ENCODE assay signal across 36 cellular contexts in genomic region chr2:124915567-124915966, GRCh38.
DNase-seq lines count a peak whose midpoint lies in the region; ATAC-seq and TF ChIP-seq lines count a peak whose summit lies in the region.
"Had no signal": no experiment of that assay in that cellular context is flagged by ENCODE, and none has a peak within 500 bp of the region (broad histone marks: within the 10 kb centered on the region; RNA-seq: fewer than 3 reads in every experiment).

No MANE protein-coding gene starts in this region.

- no peak overlapping the region for H3K4me2 ChIP-seq in H9 (ENCODE audit: insufficient read depth, insufficient read length, low read length)
- no peak overlapping the region for H3K4me2 ChIP-seq in osteoblast (ENCODE audit: insufficient read depth, low read length)
- H3K4me2 ChIP-seq: BLaER1 had no signal

- H3T11ph ChIP-seq in H9 (ENCODE audit: low read length) = no peak overlapping the region

- no peaks in the 10 kb centered on the region for H3K27me3 ChIP-seq in GM06990 (replicated peaks; ENCODE audit: control insufficient read depth, insufficient read depth, low read length)
- no peaks in the 10 kb centered on the region for H3K27me3 ChIP-seq in H9 (ENCODE audit: insufficient read depth, low read length)
- no peaks in the 10 kb centered on the region for H3K27me3 ChIP-seq in Panc1 (ENCODE audit: control insufficient read depth, insufficient read depth, low read length)
- no peaks in the 10 kb centered on the region for H3K27me3 ChIP-seq in osteoblast (ENCODE audit: insufficient read depth, low read length)
- H3K27me3 ChIP-seq: BLaER1, cardiac muscle cell, right atrium auricular region, suprapubic skin, upper lobe of left lung had no signal

- H3K27me3 Mint-ChIP-seq in H9 (ENCODE audit: low read depth) = no peaks in the 10 kb centered on the region
- H3K27me3 Mint-ChIP-seq: activated CD8-positive, alpha-beta memory T cell treated with anti-CD3 and anti-CD28 coated beads, Interleukin-2, amount 10 ng/mL, durations not matched to agents 7 days and 5 days; activated naive CD8-positive, alpha-beta T cell treated with anti-CD3 and anti-CD28 coated beads, Interleukin-2, amount 10 ng/mL, durations not matched to agents 7 days and 5 days had no signal

- H3K9me3 ChIP-seq in H9 (ENCODE audit: control insufficient read depth, low read depth, low read length) (no peaks in the 10 kb centered on the region), Panc1 (ENCODE audit: control insufficient read depth, insufficient read depth, low read depth, low read length) (no peaks in the 10 kb centered on the region), osteoblast (ENCODE audit: low read depth, low read length) (no peaks in the 10 kb centered on the region)
- H3K9me3 ChIP-seq: BLaER1, right atrium auricular region, suprapubic skin, upper lobe of left lung had no signal

- ATAC-seq in Panc1 (no peak), HG03442 (IDR thresholded peaks at IDR 0.05; ENCODE audit: unreplicated experiment) (no peak), GM19467 (IDR thresholded peaks at IDR 0.05; ENCODE audit: unreplicated experiment) (no peak)
- ATAC-seq: activated CD4-positive, CD25-positive, alpha-beta regulatory T cell treated with anti-CD3 and anti-CD28 coated beads, Interleukin-2, amount 50 U/mL, for 24 hours; activated CD8-positive, alpha-beta memory T cell treated with anti-CD3 and anti-CD28 coated beads, Interleukin-2, amount 10 ng/mL, durations not matched to agents 7 days and 5 days; SK-N-SH treated with all-trans-retinoic acid at 6 μM for 48 hours had no signal

- no peak overlapping the region for H3K18ac ChIP-seq in H9 (ENCODE audit: insufficient read length, low read depth, low read length)

- peaks cover 0 to 4% (median 0%) of the 10 kb centered on the region in 3 experiments; a peak in 2 of 7 replicates for H3K36me3 Mint-ChIP-seq in H9 (ENCODE audit: insufficient read depth in 1 of 3, low read depth in 3 of 3)
- H3K36me3 Mint-ChIP-seq: activated CD8-positive, alpha-beta memory T cell treated with anti-CD3 and anti-CD28 coated beads, Interleukin-2, amount 10 ng/mL, durations not matched to agents 7 days and 5 days; activated naive CD8-positive, alpha-beta T cell treated with anti-CD3 and anti-CD28 coated beads, Interleukin-2, amount 10 ng/mL, durations not matched to agents 7 days and 5 days; mesothelial cell of epicardium had no signal

- in situ Hi-C loops in Panc1 (cut with HindIII; ENCODE audit: low pct_unique_long_range_greater_than_20kb, low sequenced_read_pairs) = no loop called here

- H3K79me2 ChIP-seq in H9 (ENCODE audit: insufficient read depth, low read length) (no peaks in the 10 kb centered on the region), osteoblast (ENCODE audit: insufficient read depth, low read length) (no peaks in the 10 kb centered on the region)

- no peak overlapping the region for H3K27ac ChIP-seq in H9 (ENCODE audit: insufficient read length, low read depth, low read length)
- H3K27ac ChIP-seq in Panc1 (ENCODE audit: low read length) = no peak overlapping the region
- no peak overlapping the region for H3K27ac ChIP-seq in osteoblast (ENCODE audit: low read depth, low read length)
- H3K27ac ChIP-seq: BLaER1, cardiac muscle cell, coronary artery, epithelial cell of prostate, right atrium auricular region, suprapubic skin, upper lobe of left lung had no signal

- H3K36me3 ChIP-seq in GM06990 (ENCODE audit: control insufficient read depth, insufficient read depth, low read length) (no peaks in the 10 kb centered on the region), Panc1 (ENCODE audit: control insufficient read depth, insufficient read depth, low read length) (no peaks in the 10 kb centered on the region), osteoblast (ENCODE audit: insufficient read depth, low read length) (no peaks in the 10 kb centered on the region)
- H3K36me3 ChIP-seq: BLaER1, cardiac muscle cell, right atrium auricular region, suprapubic skin, upper lobe of left lung had no signal

- CTCF ChIA-PET in Panc1 (lab: Charles Lee) = interaction anchor here (0.6 kb wide), 1 partner anchor 330 kb away, joined by 6 read pairs; no protein-coding TSS in a partner anchor

- no peak overlapping the region for H2BK5ac ChIP-seq in H9 (ENCODE audit: insufficient read length, low read length)

- H3K4me1 Mint-ChIP-seq in H9 = peaks cover 6 to 17% of the 10 kb centered on the region in 2 experiments; a peak in 3 of 4 replicates
- H3K4me1 Mint-ChIP-seq: activated CD8-positive, alpha-beta memory T cell treated with anti-CD3 and anti-CD28 coated beads, Interleukin-2, amount 10 ng/mL, durations not matched to agents 7 days and 5 days; activated naive CD8-positive, alpha-beta T cell treated with anti-CD3 and anti-CD28 coated beads, Interleukin-2, amount 10 ng/mL, durations not matched to agents 7 days and 5 days had no signal

- H4K5ac ChIP-seq in H9 (ENCODE audit: insufficient read length, low read depth, low read length) = no peak overlapping the region

- no peak overlapping the region for H3K27ac Mint-ChIP-seq in H9
- H3K27ac Mint-ChIP-seq: activated CD8-positive, alpha-beta memory T cell treated with anti-CD3 and anti-CD28 coated beads, Interleukin-2, amount 10 ng/mL, durations not matched to agents 7 days and 5 days; activated naive CD8-positive, alpha-beta T cell treated with anti-CD3 and anti-CD28 coated beads, Interleukin-2, amount 10 ng/mL, durations not matched to agents 7 days and 5 days; mesothelial cell of epicardium; T-helper 1 cell treated with Interleukin-12 subunit alpha and Interleukin-12 subunit beta and Interleukin-4 antibody, amounts not matched to agents 30 μg/mL and 1 μg/mL, for 36 hours had no signal

- H2AFZ ChIP-seq in H9 (ENCODE audit: low read length) (no peak overlapping the region), osteoblast (ENCODE audit: low read length) (no peak overlapping the region)

- H3K4me1 ChIP-seq in H9 (ENCODE audit: insufficient read depth, low read length) (no peaks in the 10 kb centered on the region), Panc1 (ENCODE audit: control insufficient read depth, insufficient read depth, low read length) (no peaks in the 10 kb centered on the region), osteoblast (ENCODE audit: insufficient read depth, low read length) (no peaks in the 10 kb centered on the region)
- H3K4me1 ChIP-seq: BLaER1, right atrium auricular region, suprapubic skin, upper lobe of left lung had no signal

- H2BK120ac ChIP-seq in H9 (ENCODE audit: low read depth, low read length, poor library complexity, severe bottlenecking) = no peak overlapping the region

- H2BK15ac ChIP-seq in H9 (ENCODE audit: low read depth, low read length) = no peak overlapping the region

- no peak overlapping the region for H3K4me3 ChIP-seq in GM06990 (replicated peaks; ENCODE audit: low read depth, low read length)
- H3K4me3 ChIP-seq in Panc1 (ENCODE audit: low read depth in 2 of 2, low read length in 2 of 2) = no peak overlapping the region
- H3K4me3 ChIP-seq in epithelial cell of proximal tubule (ENCODE audit: low read depth, low read length) = no peak overlapping the region
- H3K4me3 ChIP-seq in osteoblast (ENCODE audit: insufficient read depth, low read length) = no peak overlapping the region
- H3K4me3 ChIP-seq: BLaER1, cardiac muscle cell, coronary artery, right atrium auricular region, suprapubic skin, upper lobe of left lung had no signal

- H4K8ac ChIP-seq in H9 (replicated peaks; ENCODE audit: insufficient read length, low read depth, low read length) = no peak overlapping the region

- no peak overlapping the region for H3K14ac ChIP-seq in H9 (ENCODE audit: insufficient read depth, low read length)

- H2AK5ac ChIP-seq in H9 (ENCODE audit: insufficient read length, low read length) = no peak overlapping the region

- BruUV-seq in Panc1 (replicated peaks; lab: Mats Ljungman, UMichigan) = no TSS peak

- no peak overlapping the region for H2BK12ac ChIP-seq in H9 (ENCODE audit: insufficient read length, low read depth, low read length)

- whole genome bisulfite sequencing in H9 (ENCODE audit: extremely low coverage, insufficient read length, low lambda C conversion rate) = no CpG with 5 or more reads among the region's 1 CpG

- H3K23ac ChIP-seq in H9 (ENCODE audit: insufficient read length, low read depth, low read length) = no peak overlapping the region

- H3K4ac ChIP-seq in H9 (ENCODE audit: low read depth, low read length) = no peak overlapping the region

- intact Hi-C loops in Panc1 (cut with micrococcal nuclease; ENCODE audit: unreplicated experiment) = no loop called here

- no peak overlapping the region for H4K91ac ChIP-seq in H9 (ENCODE audit: insufficient read length, low read depth, low read length)

- H3K9me3 Mint-ChIP-seq in H9 = no peaks in the 10 kb centered on the region
- H3K9me3 Mint-ChIP-seq: activated naive CD8-positive, alpha-beta T cell treated with anti-CD3 and anti-CD28 coated beads, Interleukin-2, amount 10 ng/mL, durations not matched to agents 7 days and 5 days; T-helper 1 cell treated with Interleukin-12 subunit alpha and Interleukin-12 subunit beta and Interleukin-4 antibody, amounts not matched to agents 30 μg/mL and 1 μg/mL, for 36 hours had no signal

- H3K9ac ChIP-seq in H9 (ENCODE audit: extremely low read depth, insufficient read length, low read length) = no peak overlapping the region
- H3K9ac ChIP-seq: BLaER1 had no signal

- H3K4me3 Mint-ChIP-seq in H9 = no peak overlapping the region
- H3K4me3 Mint-ChIP-seq: activated CD8-positive, alpha-beta memory T cell treated with anti-CD3 and anti-CD28 coated beads, Interleukin-2, amount 10 ng/mL, durations not matched to agents 7 days and 5 days; activated naive CD8-positive, alpha-beta T cell treated with anti-CD3 and anti-CD28 coated beads, Interleukin-2, amount 10 ng/mL, durations not matched to agents 7 days and 5 days; mesothelial cell of epicardium; T-helper 1 cell treated with Interleukin-12 subunit alpha and Interleukin-12 subunit beta and Interleukin-4 antibody, amounts not matched to agents 30 μg/mL and 1 μg/mL, for 36 hours had no signal

- no peak for DNase-seq in GM06990 (ENCODE audit: extremely low read depth, insufficient read length)
- DNase-seq in H9 = no peak
- DNase-seq in Panc1 (ENCODE audit: low read depth, low spot score) = no peak
- no peak for DNase-seq in epithelial cell of proximal tubule (ENCODE audit: low read depth)
- DNase-seq in osteoblast (ENCODE audit: insufficient read length, low spot score, missing footprints) = no peak
- DNase-seq: activated CD4-positive, alpha-beta T cell treated with anti-CD3 and anti-CD28 coated beads, Interleukin-2, amount 50 U/mL, for 4 hours; activated CD8-positive, alpha-beta memory T cell treated with anti-CD3 and anti-CD28 coated beads, Interleukin-2, amount 10 ng/mL, durations not matched to agents 7 days and 5 days; activated gamma-delta T cell treated with Interleukin-2 at 50 U/mL for 16 hours; activated naive CD8-positive, alpha-beta T cell treated with anti-CD3 and anti-CD28 coated beads, Interleukin-2, amount 10 ng/mL, durations not matched to agents 7 days and 5 days; activated T-cell treated with anti-CD3 and anti-CD28 coated beads, Interleukin-2, amount 50 U/mL, for 48 hours; aorta; Calu3; effector CD8-positive, alpha-beta T cell; head of caudate nucleus; KG1; NCI-H1436; NCI-H2081 treated with DMSO at 0.1 percent for 48 hours; NCI-H446; NCI-H82; posterior cingulate gyrus; Right ventricle myocardium superior; small intestine; stimulated activated naive CD4-positive, alpha-beta T cell treated with Interleukin-2 at 50 U/mL for 16 hours; upper lobe of left lung had no signal

- no peaks in the 10 kb centered on the region for H3K23me2 ChIP-seq in H9 (ENCODE audit: insufficient read length, low read depth, low read length, poor library complexity, severe bottlenecking)

- no peaks in the 10 kb centered on the region for H4K20me1 ChIP-seq in H9 (ENCODE audit: control insufficient read depth, insufficient read depth, insufficient read length)
- no peaks in the 10 kb centered on the region for H4K20me1 ChIP-seq in osteoblast (ENCODE audit: insufficient read depth, low read length)
- H4K20me1 ChIP-seq: BLaER1 had no signal

- H2BK20ac ChIP-seq in H9 (ENCODE audit: low read depth, low read length, poor library complexity, severe bottlenecking) = no peak overlapping the region

- no peaks in the 10 kb centered on the region for H3K79me1 ChIP-seq in H9 (ENCODE audit: insufficient read depth, low read depth, low read length, poor library complexity, severe bottlenecking)

- TF ChIP-seq CTCF in GM06990 (IDR thresholded peaks at IDR 0.05; ENCODE audit: insufficient read depth, low read length, poor library complexity, severe bottlenecking) = peak; percentile 16
- TF ChIP-seq CTCF in H9 (conservative IDR thresholded peaks at IDR 0.05) = peak; percentile 51
- peak; percentile 24; the same call in 1 of the 2 replicates for TF ChIP-seq CTCF in Panc1 (IDR thresholded peaks at IDR 0.05)
- peak; percentile 53 for TF ChIP-seq CTCF in epithelial cell of proximal tubule (conservative IDR thresholded peaks at IDR 0.05; ENCODE audit: low read depth, low read length)
- no peak for TF ChIP-seq CTCF in osteoblast (IDR thresholded peaks at IDR 0.05; ENCODE audit: extremely low read depth, low read depth, low read length)

- H3K56ac ChIP-seq in H9 (ENCODE audit: insufficient read length, low read depth, low read length) = no peak overlapping the region

- POLR2A ChIA-PET in Panc1 (lab: Charles Lee) = no interaction called here
